ENCODE assay signal across 16 cellular contexts in genomic region chr7:112868609-112869008, GRCh38.
"Had no signal": no experiment of that assay in that cellular context is flagged by ENCODE, and none has a peak within 500 bp of the region (broad histone marks: within the 10 kb centered on the region; RNA-seq: fewer than 3 reads in every experiment).

No MANE protein-coding gene starts in this region.

- DNase-seq: cerebellar nuclear complex; cortex of kidney; spleen; stimulated activated naive B cell treated with anti-CD40 and anti-IgM and Interleukin-4, amounts not matched to agents 10 μg/mL and 1 μg/mL and 100 μg/mL, for 72 hours had no signal

- H3K9me3 ChIP-seq: breast epithelium, gastrocnemius medialis, vagina had no signal

- H3K4me3 Mint-ChIP-seq: activated CD4-positive, alpha-beta T cell treated with anti-CD3 and anti-CD28 coated beads, Interleukin-2, amount 10 ng/mL, durations not matched to agents 7 days and 5 days; activated naive CD4-positive, alpha-beta T cell treated with anti-CD3 and anti-CD28 coated beads, Interleukin-2, amount 10 ng/mL, durations not matched to agents 7 days and 5 days; activated naive CD8-positive, alpha-beta T cell treated with anti-CD3 and anti-CD28 coated beads, Interleukin-2, amount 50 U/mL, for 24 hours; activated T-cell treated with anti-CD3 and anti-CD28 coated beads, Interleukin-2, amount 50 U/mL, for 4 hours; neural crest cell; stimulated activated naive B cell treated with anti-CD40 and anti-IgM and Interleukin-4, amounts not matched to agents 10 μg/mL and 1 μg/mL and 100 μg/mL, for 72 hours; T-cell had no signal

- H3K27me3 ChIP-seq: breast epithelium, gastrocnemius medialis, spleen, vagina had no signal

- ATAC-seq: sciatic nerve had no signal

- H3K27ac Mint-ChIP-seq: activated CD4-positive, alpha-beta T cell treated with anti-CD3 and anti-CD28 coated beads, Interleukin-2, amount 10 ng/mL, durations not matched to agents 7 days and 5 days; activated naive CD4-positive, alpha-beta T cell treated with anti-CD3 and anti-CD28 coated beads, Interleukin-2, amount 10 ng/mL, durations not matched to agents 7 days and 5 days; activated naive CD8-positive, alpha-beta T cell treated with anti-CD3 and anti-CD28 coated beads, Interleukin-2, amount 50 U/mL, for 24 hours; progenitor cell of endocrine pancreas; stimulated activated naive B cell treated with anti-CD40 and anti-IgM and Interleukin-4, amounts not matched to agents 10 μg/mL and 1 μg/mL and 100 μg/mL, for 72 hours; T-cell had no signal

- H3K4me3 ChIP-seq: breast epithelium, gastrocnemius medialis, lung, spleen, vagina had no signal

- H3K27me3 Mint-ChIP-seq: activated CD4-positive, alpha-beta T cell treated with anti-CD3 and anti-CD28 coated beads, Interleukin-2, amount 10 ng/mL, durations not matched to agents 7 days and 5 days; activated naive CD4-positive, alpha-beta T cell treated with anti-CD3 and anti-CD28 coated beads, Interleukin-2, amount 10 ng/mL, durations not matched to agents 7 days and 5 days; activated naive CD8-positive, alpha-beta T cell treated with anti-CD3 and anti-CD28 coated beads, Interleukin-2, amount 50 U/mL, for 24 hours; progenitor cell of endocrine pancreas; stimulated activated naive B cell treated with anti-CD40 and anti-IgM and Interleukin-4, amounts not matched to agents 10 μg/mL and 1 μg/mL and 100 μg/mL, for 72 hours; T-cell had no signal

- H3K27ac ChIP-seq: breast epithelium, vagina had no signal

- H3K9me3 Mint-ChIP-seq: activated CD4-positive, alpha-beta T cell treated with anti-CD3 and anti-CD28 coated beads, Interleukin-2, amount 10 ng/mL, durations not matched to agents 7 days and 5 days; activated naive CD4-positive, alpha-beta T cell treated with anti-CD3 and anti-CD28 coated beads, Interleukin-2, amount 10 ng/mL, durations not matched to agents 7 days and 5 days; activated T-cell treated with anti-CD3 and anti-CD28 coated beads, Interleukin-2, amount 50 U/mL, for 4 hours had no signal

- H3K4me1 ChIP-seq: breast epithelium had no signal

- H3K4me1 Mint-ChIP-seq: neural crest cell had no signal

- H3K36me3 ChIP-seq: breast epithelium, gastrocnemius medialis, spleen, vagina had no signal
